Comparison of ENCODE assay signal across 3 cellular contexts in genomic region chr10:59663213-59663612, GRCh38. TPM values are rescaled to one million over a fixed set of nuclear protein-coding genes. Genes with fewer than 3 reads are reported as not detected.
"Had no signal": no experiment of that assay in that cellular context is flagged by ENCODE, and none has a peak within 500 bp of the region (broad histone marks: within the 10 kb centered on the region; RNA-seq: fewer than 3 reads in every experiment).

No MANE protein-coding gene starts in this region.

RNA-seq across cellular contexts. Expression of gene SLC16A9, which starts 46.4 kb away (rescaled TPM):
- total RNA-seq: lung microvascular endothelial cell, mononuclear cell had no signal
- polyA plus RNA-seq: immature natural killer cell had no signal
